9 cellular contexts compared by ENCODE assay signal in genomic region chr12:65926119-65927004, GRCh38.
A peak's percentile ranks its signal among the peaks of the same experiment; 100 is the strongest.
DNase-seq lines count a peak whose midpoint lies in the region; ATAC-seq and TF ChIP-seq lines count a peak whose summit lies in the region.
"Had no signal": no experiment of that assay in that cellular context is flagged by ENCODE, and none has a peak within 500 bp of the region (broad histone marks: within the 10 kb centered on the region; RNA-seq: fewer than 3 reads in every experiment).

No MANE protein-coding gene starts in this region.

- POLR2A ChIA-PET in activated CD4-positive, alpha-beta T cell treated with anti-CD3 and anti-CD28 coated beads for 36 hours (lab: Charles Lee): interaction anchor here (0.5 kb wide), 1 partner anchor 26 kb away, joined by 3 read pairs; no protein-coding TSS in a partner anchor

- H3K4me3 Mint-ChIP-seq in endothelial cell (ENCODE audit: unreplicated experiment) (no peak overlapping the region), osteocyte (ENCODE audit: unreplicated experiment) (no peak overlapping the region)
- H3K4me3 Mint-ChIP-seq in activated CD4-positive, alpha-beta T cell treated with anti-CD3 and anti-CD28 coated beads for 36 hours: no peak overlapping the region

- H3K27me3 Mint-ChIP-seq in endothelial cell (ENCODE audit: unreplicated experiment) (peaks cover 2% of the 10 kb centered on the region), osteocyte (ENCODE audit: unreplicated experiment) (no peaks in the 10 kb centered on the region)
- peaks cover 10% of the 10 kb centered on the region for H3K27me3 Mint-ChIP-seq in activated CD4-positive, alpha-beta T cell treated with anti-CD3 and anti-CD28 coated beads for 36 hours

- H3K36me3 Mint-ChIP-seq in endothelial cell (ENCODE audit: low read depth, unreplicated experiment) (peaks cover 3% of the 10 kb centered on the region), osteocyte (ENCODE audit: unreplicated experiment) (peaks cover 13% of the 10 kb centered on the region)
- H3K36me3 Mint-ChIP-seq in activated CD4-positive, alpha-beta T cell treated with anti-CD3 and anti-CD28 coated beads for 36 hours (ENCODE audit: low read depth): no peaks in the 10 kb centered on the region

- ATAC-seq in GM18498 (IDR thresholded peaks at IDR 0.05; ENCODE audit: unreplicated experiment): peak; percentile 45
- ATAC-seq in activated CD4-positive, alpha-beta T cell treated with anti-CD3 and anti-CD28 coated beads for 36 hours: no peak

- CTCF ChIA-PET in activated CD4-positive, alpha-beta T cell treated with anti-CD3 and anti-CD28 coated beads for 36 hours (lab: Charles Lee): interaction anchor here (1.2 to 1.5 kb wide), 2 partner anchors 11 to 14 kb away, joined by 3 to 4 read pairs; no protein-coding TSS in a partner anchor

- H3K9me3 Mint-ChIP-seq in endothelial cell (ENCODE audit: unreplicated experiment) (no peaks in the 10 kb centered on the region), osteocyte (ENCODE audit: unreplicated experiment) (no peaks in the 10 kb centered on the region)
- no peaks in the 10 kb centered on the region for H3K9me3 Mint-ChIP-seq in activated CD4-positive, alpha-beta T cell treated with anti-CD3 and anti-CD28 coated beads for 36 hours (ENCODE audit: low read depth)

- intact Hi-C loops in activated CD4-positive, alpha-beta T cell treated with anti-CD3 and anti-CD28 coated beads for 36 hours (cut with DNase I, micrococcal nuclease): no loop called here

- H3K27ac Mint-ChIP-seq in endothelial cell (ENCODE audit: unreplicated experiment): peak overlapping the region; percentile 88
- H3K27ac Mint-ChIP-seq in osteocyte (ENCODE audit: unreplicated experiment): peak overlapping the region; percentile 19
- no peak overlapping the region for H3K27ac Mint-ChIP-seq in activated CD4-positive, alpha-beta T cell treated with anti-CD3 and anti-CD28 coated beads for 36 hours

- DNase-seq in LoVo (ENCODE audit: low spot score): peak; percentile 41
- DNase-seq in endothelial cell (ENCODE audit: low spot score): no peak
- DNase-seq in osteocyte (ENCODE audit: extremely low spot score, unreplicated experiment): no peak
- DNase-seq in NCI-H2081 treated with DMSO at 0.1 percent for 48 hours (lab: John Stamatoyannopoulos, UW): no peak
- DNase-seq in activated CD4-positive, alpha-beta T cell treated with anti-CD3 and anti-CD28 coated beads for 36 hours: no peak
- no peak for DNase-seq in NCI-H345 treated with DMSO at 0.1 percent for 48 hours (lab: John Stamatoyannopoulos, UW; ENCODE audit: unreplicated experiment)
- no peak for DNase-seq in NCI-H1930 (lab: John Stamatoyannopoulos, UW)
- DNase-seq: Right ventricle myocardium superior had no signal

- no peak for TF ChIP-seq CTCF in endothelial cell (IDR thresholded peaks at IDR 0.05; ENCODE audit: unreplicated experiment)
- TF ChIP-seq CTCF in osteocyte (IDR thresholded peaks at IDR 0.05): no peak

- H3K4me1 Mint-ChIP-seq in endothelial cell (ENCODE audit: unreplicated experiment): peaks cover 54% of the 10 kb centered on the region
- peaks cover 63% of the 10 kb centered on the region for H3K4me1 Mint-ChIP-seq in osteocyte (ENCODE audit: unreplicated experiment)
- no peaks in the 10 kb centered on the region for H3K4me1 Mint-ChIP-seq in activated CD4-positive, alpha-beta T cell treated with anti-CD3 and anti-CD28 coated beads for 36 hours
